In genomic region chr12:51971679-51972423, GRCh38 we compare ENCODE assay signal across 9 cellular contexts. TPM values are rescaled to one million over a fixed set of nuclear protein-coding genes. Genes with fewer than 3 reads are reported as not detected.
DNase-seq lines count a peak whose midpoint lies in the region; ATAC-seq and TF ChIP-seq lines count a peak whose summit lies in the region.
"Had no signal": no experiment of that assay in that cellular context is flagged by ENCODE, and none has a peak within 500 bp of the region (broad histone marks: within the 10 kb centered on the region; RNA-seq: fewer than 3 reads in every experiment).

No MANE protein-coding gene starts in this region.

- no peaks in the 10 kb centered on the region for H3K27me3 ChIP-seq in prostate gland (replicated peaks; ENCODE audit: insufficient read depth)

- H3K4me1 ChIP-seq in prostate gland (replicated peaks) = peaks cover 12% of the 10 kb centered on the region

- no peaks in the 10 kb centered on the region for H3K9me3 Mint-ChIP-seq in natural killer cell

- no peaks in the 10 kb centered on the region for H3K9me3 ChIP-seq in prostate gland

- no peaks in the 10 kb centered on the region for H3K27me3 Mint-ChIP-seq in natural killer cell (ENCODE audit: low read depth in 2 of 2)

- TF ChIP-seq POLR2A in prostate gland (IDR thresholded peaks at IDR 0.05) = no peak

- peaks cover 7% of the 10 kb centered on the region for H3K36me3 Mint-ChIP-seq in natural killer cell

- H3K36me3 ChIP-seq in prostate gland = no peaks in the 10 kb centered on the region

- H3K4me1 Mint-ChIP-seq in natural killer cell = peaks cover 68 to 71% of the 10 kb centered on the region in 2 donors

- peak overlapping the region; percentile 77 for H3K4me3 Mint-ChIP-seq in natural killer cell

- intact Hi-C loops in natural killer cell (cut with micrococcal nuclease) (no loop called here), posterior vena cava (cut with DNase I) (no loop called here), prostate gland (cut with DNase I) (no loop called here)

- TF ChIP-seq CTCF in natural killer cell (IDR thresholded peaks at IDR 0.05) (no peak), prostate gland (IDR thresholded peaks at IDR 0.05) (no peak)

- H3K27ac Mint-ChIP-seq in natural killer cell = peak overlapping the region; percentile 84 to 88

- H3K4me3 ChIP-seq in prostate gland = no peak overlapping the region

- no peak overlapping the region for H3K27ac ChIP-seq in prostate gland

- WGBS in prostate gland = 75% methylated on average over 4 of the region's 4 CpGs

- DNase-seq in GF-D8 (lab: John Stamatoyannopoulos, UW) (peak; percentile 54), amniotic epithelial cell (ENCODE audit: low read depth) (peak; percentile 73), natural killer cell (no peak), posterior vena cava (ENCODE audit: low spot score) (no peak), prostate gland (ENCODE audit: low spot score) (no peak)
- DNase-seq: NCI-H1105 treated with DMSO at 0.1 percent for 48 hours had no signal

- peak; percentile 45 for ATAC-seq in HG02981 (IDR thresholded peaks at IDR 0.05; ENCODE audit: unreplicated experiment)
- no peak for ATAC-seq in natural killer cell
- no peak for ATAC-seq in GM19351 (IDR thresholded peaks at IDR 0.05; ENCODE audit: unreplicated experiment)
- ATAC-seq in HG02571 (IDR thresholded peaks at IDR 0.05; ENCODE audit: unreplicated experiment) = no peak

RNA-seq across cellular contexts. Expression of gene ACVR1B, which starts 20.4 kb away (rescaled TPM):
- total RNA-seq in natural killer cell = 1 to 10 TPM; 5.9 to 9.6 (median 6.6) TPM
- total RNA-seq in posterior vena cava = 10 to 100 TPM; 20.0 to 22.4 TPM
- 10 to 100 TPM; 39.6 to 43.3 TPM for total RNA-seq in prostate gland

RNA-seq across cellular contexts. Expression of gene TAMALIN, which starts 34.9 kb away (rescaled TPM):
- total RNA-seq in natural killer cell = 100 to 1,000 TPM; 403 to 663 (median 424) TPM
- 10 to 100 TPM; 38.0 to 50.6 TPM for total RNA-seq in posterior vena cava
- 10 to 100 TPM; 16.5 to 38.6 TPM for total RNA-seq in prostate gland

Comparison
In these comparisons a context has a peak if more than half of its experiments do, and no peak if none do; other contexts are left out.
1. DNase-seq: peak in GF-D8 (single experiment) and amniotic epithelial cell (single experiment); none in natural killer cell (single experiment), posterior vena cava (single experiment) and prostate gland (single experiment).
2. RNA of gene TAMALIN, which starts 34.9 kb away (total RNA-seq): 403 to 663 TPM in natural killer cell; 38.0 to 50.6 TPM in posterior vena cava and 16.5 to 38.6 TPM in prostate gland; every median in the first group is over 4 times any median in the second.